Comparison of ENCODE assay signal across 29 cellular contexts in the genomic region with DNA sequence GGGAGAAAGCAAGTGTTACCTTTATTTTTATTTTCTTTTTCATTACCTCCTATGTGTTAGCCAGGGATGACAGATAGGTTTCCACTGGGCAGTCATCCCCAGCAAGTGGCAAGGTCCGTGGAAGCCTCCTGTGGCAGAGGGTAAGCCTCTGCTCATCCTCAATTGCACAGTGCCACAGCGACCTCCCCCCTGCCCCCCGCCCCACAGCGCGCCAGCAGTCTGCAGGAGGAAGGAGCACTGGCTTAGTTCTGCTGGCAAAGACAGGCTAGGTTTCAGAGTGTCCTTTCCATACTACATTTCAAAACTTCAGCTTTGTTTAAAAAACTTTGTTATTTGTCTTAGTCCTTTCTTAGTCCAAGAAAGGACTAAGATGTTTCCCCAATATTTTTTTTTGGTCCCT.
DNase-seq lines count a peak whose midpoint lies in the region; ATAC-seq, FAIRE-seq and TF ChIP-seq lines count a peak whose summit lies in the region.
"Had no signal": no experiment of that assay in that cellular context is flagged by ENCODE, and none has a peak within 500 bp of the region (broad histone marks: within the 10 kb centered on the region; RNA-seq: fewer than 3 reads in every experiment).

No MANE protein-coding gene starts in this region.

- no peaks in the 10 kb centered on the region for H3K4me1 Mint-ChIP-seq in stimulated activated memory B cell treated with anti-CD40 and anti-IgM and Interleukin-4, amounts not matched to agents 10 μg/mL and 1 μg/mL and 100 μg/mL, for 72 hours
- H3K4me1 Mint-ChIP-seq: CD14-positive monocyte; CD4-positive, alpha-beta memory T cell; CD4-positive, CD25-positive, alpha-beta regulatory T cell; CD8-positive, alpha-beta memory T cell had no signal

- peaks cover 2% of the 10 kb centered on the region for H3K27me3 Mint-ChIP-seq in stimulated activated memory B cell treated with anti-CD40 and anti-IgM and Interleukin-4, amounts not matched to agents 10 μg/mL and 1 μg/mL and 100 μg/mL, for 72 hours

- H3K36me3 Mint-ChIP-seq in stimulated activated memory B cell treated with anti-CD40 and anti-IgM and Interleukin-4, amounts not matched to agents 10 μg/mL and 1 μg/mL and 100 μg/mL, for 72 hours: no peaks in the 10 kb centered on the region
- H3K36me3 Mint-ChIP-seq: CD14-positive monocyte; CD4-positive, alpha-beta memory T cell; CD4-positive, CD25-positive, alpha-beta regulatory T cell; CD8-positive, alpha-beta memory T cell had no signal

- H3K9me3 Mint-ChIP-seq in stimulated activated memory B cell treated with anti-CD40 and anti-IgM and Interleukin-4, amounts not matched to agents 10 μg/mL and 1 μg/mL and 100 μg/mL, for 72 hours: no peaks in the 10 kb centered on the region
- H3K9me3 Mint-ChIP-seq: CD4-positive, CD25-positive, alpha-beta regulatory T cell had no signal

- peak; percentile 41 for ATAC-seq in stimulated activated memory B cell treated with anti-CD40 and anti-IgM and Interleukin-4, amounts not matched to agents 10 μg/mL and 1 μg/mL and 100 μg/mL, for 72 hours
- no peak for ATAC-seq in HG03565 (IDR thresholded peaks at IDR 0.05; ENCODE audit: unreplicated experiment)
- ATAC-seq: GM12878 had no signal

- TF ChIP-seq CTCF in D721Med (IDR thresholded peaks at IDR 0.05; ENCODE audit: insufficient read depth, missing control alignments) (peak; percentile 4), WERI-Rb-1 (IDR thresholded peaks at IDR 0.05; ENCODE audit: low read depth, low read length) (no peak)

- no peak overlapping the region for H3K4me3 ChIP-seq in WERI-Rb-1 (ENCODE audit: low read depth, low read length)
- H3K4me3 ChIP-seq: BLaER1, GM12878 had no signal

- no peaks in the 10 kb centered on the region for H3K9me3 ChIP-seq in WERI-Rb-1 (ENCODE audit: severe bottlenecking)
- H3K9me3 ChIP-seq: BE2C, BLaER1 had no signal

- no peaks in the 10 kb centered on the region for H3K36me3 ChIP-seq in WERI-Rb-1
- H3K36me3 ChIP-seq: BE2C, BLaER1 had no signal

- no peak overlapping the region for H3K27ac Mint-ChIP-seq in stimulated activated memory B cell treated with anti-CD40 and anti-IgM and Interleukin-4, amounts not matched to agents 10 μg/mL and 1 μg/mL and 100 μg/mL, for 72 hours
- H3K27ac Mint-ChIP-seq: CD14-positive monocyte; CD4-positive, alpha-beta memory T cell; CD4-positive, CD25-positive, alpha-beta regulatory T cell; CD8-positive, alpha-beta memory T cell had no signal

- no peak overlapping the region for H3K27ac ChIP-seq in WERI-Rb-1
- H3K27ac ChIP-seq: BLaER1 had no signal

- H3K27me3 ChIP-seq in WERI-Rb-1 (ENCODE audit: insufficient read depth, low read depth, severe bottlenecking): no peaks in the 10 kb centered on the region
- H3K27me3 ChIP-seq: BLaER1 had no signal

- DNase-seq in D341Med (ENCODE audit: low spot score): peak; percentile 60
- no peak for DNase-seq in D721Med (ENCODE audit: insufficient read length, low spot score)
- DNase-seq in HTR-8/SVneo (ENCODE audit: insufficient read length, low spot score): no peak
- DNase-seq in WERI-Rb-1: no peak
- DNase-seq in NAMALWA (ENCODE audit: low spot score): no peak
- no peak for DNase-seq in NCI-H146 (lab: John Stamatoyannopoulos, UW)
- DNase-seq: 8988T; ACHN; BE2C; C1 segment of cervical spinal cord; CD4-positive, alpha-beta memory T cell; CD4-positive, CD25-positive, alpha-beta regulatory T cell; CD8-positive, alpha-beta memory T cell; COR-L47; DMS 273 treated with DMSO at 0.1 percent for 48 hours; DMS153; DMS53; DMS79; DND-41; EL; GDM1 had no signal

- no peak overlapping the region for H3K4me3 Mint-ChIP-seq in stimulated activated memory B cell treated with anti-CD40 and anti-IgM and Interleukin-4, amounts not matched to agents 10 μg/mL and 1 μg/mL and 100 μg/mL, for 72 hours
- H3K4me3 Mint-ChIP-seq: CD14-positive monocyte; CD4-positive, alpha-beta memory T cell; CD4-positive, CD25-positive, alpha-beta regulatory T cell; CD8-positive, alpha-beta memory T cell had no signal

- no peak for FAIRE-seq in D721Med (lab: Jason Lieb, UNC)
- FAIRE-seq in HTR-8/SVneo (lab: Jason Lieb, UNC): peak; percentile 48
- FAIRE-seq: A204.1, GM12878, GM12892, GM18507 had no signal
